In genomic region chr2:179682756-179683155, GRCh38 we compare ENCODE assay signal across 18 cellular contexts.
"Had no signal": no experiment of that assay in that cellular context is flagged by ENCODE, and none has a peak within 500 bp of the region (broad histone marks: within the 10 kb centered on the region; RNA-seq: fewer than 3 reads in every experiment).

No MANE protein-coding gene starts in this region.

- H3K27me3 ChIP-seq: heart left ventricle, left lung, sigmoid colon had no signal

- H3K36me3 ChIP-seq: heart left ventricle, left lung, sigmoid colon, WERI-Rb-1 had no signal

- ATAC-seq: activated CD8-positive, alpha-beta T cell treated with anti-CD3 and anti-CD28 coated beads, Interleukin-2, amount 10 ng/mL, durations not matched to agents 7 days and 5 days; activated naive CD8-positive, alpha-beta T cell treated with anti-CD3 and anti-CD28 coated beads, Interleukin-2, amount 50 U/mL, for 24 hours; heart left ventricle; left lung; psoas muscle had no signal

- H3K27ac ChIP-seq: coronary artery, heart left ventricle, left lung, psoas muscle, sigmoid colon, WERI-Rb-1 had no signal

- H3K9me3 ChIP-seq: heart left ventricle, left lung, psoas muscle, sigmoid colon had no signal

- FAIRE-seq: frontal cortex had no signal

- H3K4me1 ChIP-seq: left lung had no signal

- DNase-seq: activated CD4-positive, alpha-beta T cell treated with anti-CD3 and anti-CD28 coated beads for 4 hours; activated CD8-positive, alpha-beta memory T cell treated with anti-CD3 and anti-CD28 coated beads, Interleukin-2, amount 50 U/mL, for 48 hours; activated CD8-positive, alpha-beta T cell treated with anti-CD3 and anti-CD28 coated beads, Interleukin-2, amount 10 ng/mL, durations not matched to agents 7 days and 5 days; activated naive CD8-positive, alpha-beta T cell treated with anti-CD3 and anti-CD28 coated beads, Interleukin-2, amount 50 U/mL, for 24 hours; caudate nucleus; effector CD8-positive, alpha-beta T cell; heart left ventricle; islet precursor cell; left lung; psoas muscle; sigmoid colon; stimulated activated CD4-positive, alpha-beta T cell treated with anti-CD3 and anti-CD28 coated beads, Interleukin-12 subunit alpha, Interleukin-12 subunit beta, amount 100 ng/mL, for 4 hours; stimulated activated naive CD4-positive, alpha-beta T cell; substantia nigra; T-helper 9 cell; WERI-Rb-1 had no signal

- H3K4me3 ChIP-seq: coronary artery, heart left ventricle, left lung, psoas muscle, sigmoid colon had no signal
